25 cellular contexts compared by ENCODE assay signal in the genomic region with DNA sequence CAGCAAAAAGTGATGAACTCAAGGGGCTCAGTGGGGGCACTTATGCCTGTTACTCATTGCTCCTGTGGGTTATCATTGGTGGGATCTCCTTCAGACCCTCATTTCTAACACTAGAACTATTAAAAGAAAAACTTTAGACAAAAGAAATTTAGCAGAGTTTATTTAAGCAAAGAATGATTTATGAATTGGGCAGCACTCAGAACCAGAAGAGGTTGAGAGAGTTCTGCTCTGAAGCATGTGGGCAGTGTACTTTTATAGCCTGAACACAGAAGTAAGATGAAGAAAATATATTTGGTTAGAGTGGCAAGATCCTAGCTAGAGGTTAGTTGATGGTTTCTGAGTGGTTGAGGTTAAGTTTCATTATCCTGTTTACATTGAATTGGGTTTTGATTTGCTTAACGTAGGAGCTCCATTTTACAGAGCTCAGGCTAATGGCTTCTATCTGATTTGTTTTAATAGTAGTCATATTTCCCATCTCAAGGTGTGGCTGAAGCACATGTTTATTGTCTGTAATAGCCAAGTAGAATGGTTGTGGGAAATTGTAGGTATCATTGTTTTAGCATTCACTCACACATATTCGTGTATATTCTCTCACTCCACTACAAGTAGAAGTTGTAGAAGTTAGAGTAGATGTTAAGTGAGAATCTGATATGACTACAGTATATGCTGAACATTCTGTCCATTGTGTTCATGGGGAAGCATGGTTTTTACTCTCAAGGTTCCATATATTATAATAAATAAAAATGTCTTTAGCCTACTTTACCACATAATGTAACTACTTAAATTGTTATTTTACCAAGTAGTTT. TPM values are rescaled to one million over a fixed set of nuclear protein-coding genes. Genes with fewer than 3 reads are reported as not detected.
A peak's percentile ranks its signal among the peaks of the same experiment; 100 is the strongest.
DNase-seq lines count a peak whose midpoint lies in the region; ATAC-seq, FAIRE-seq and TF ChIP-seq lines count a peak whose summit lies in the region.
"Had no signal": no experiment of that assay in that cellular context is flagged by ENCODE, and none has a peak within 500 bp of the region (broad histone marks: within the 10 kb centered on the region; RNA-seq: fewer than 3 reads in every experiment).

No MANE protein-coding gene starts in this region.

- intact Hi-C loops in PC-3 (cut with micrococcal nuclease), result no loop called here
- intact Hi-C loops in OCI-LY7 (cut with micrococcal nuclease; ENCODE audit: unreplicated experiment), result no loop called here

- CTCF ChIA-PET in activated CD4-positive, alpha-beta T cell treated with anti-CD3 and anti-CD28 coated beads, Interleukin-2, amount 10 ng/mL, durations not matched to agents 7 days and 5 days (lab: Charles Lee), result interaction anchor here (1.1 to 1.7 kb wide), 2 partner anchors 11 to 33 kb away, joined by 3 to 5 read pairs; no protein-coding TSS in a partner anchor
- CTCF ChIA-PET in T-cell (lab: Charles Lee) (no interaction called here), PC-3 (lab: Charles Lee) (no interaction called here), OCI-LY7 (lab: Charles Lee; ENCODE audit: unreplicated experiment) (no interaction called here)

- H3K4me3 ChIP-seq in trophoblast cell (ENCODE audit: low read depth, low read length) (no peak overlapping the region), PC-3 (ENCODE audit: low read length) (no peak overlapping the region), OCI-LY7 (ENCODE audit: low read depth, low read length, poor library complexity, severe bottlenecking) (no peak overlapping the region)
- H3K4me3 ChIP-seq: dorsolateral prefrontal cortex, gastrocnemius medialis, MG63, neural progenitor cell had no signal

- H3K4me1 ChIP-seq in trophoblast cell (ENCODE audit: control insufficient read depth in 1 of 2, insufficient read depth in 2 of 2, low read length in 2 of 2) (no peaks in the 10 kb centered on the region), PC-3 (ENCODE audit: insufficient read depth, low read length) (no peaks in the 10 kb centered on the region), OCI-LY7 (ENCODE audit: insufficient read depth, low read length, poor library complexity, severe bottlenecking) (peaks cover 17% of the 10 kb centered on the region)

- POLR2A ChIA-PET in activated CD4-positive, alpha-beta T cell treated with anti-CD3 and anti-CD28 coated beads, Interleukin-2, amount 10 ng/mL, durations not matched to agents 7 days and 5 days (lab: Charles Lee), result interaction anchor here (0.6 kb wide), 1 partner anchor 9 kb away, joined by 18 read pairs; no protein-coding TSS in a partner anchor
- POLR2A ChIA-PET in T-cell (lab: Charles Lee), result no interaction called here
- POLR2A ChIA-PET in PC-3 (lab: Charles Lee; ENCODE audit: unreplicated experiment), result no interaction called here
- POLR2A ChIA-PET in OCI-LY7 (lab: Charles Lee), result interaction anchor here (1.0 to 2.8 kb wide), 4 partner anchors 10 to 28 kb away, joined by 3 to 20 read pairs (median 8); a partner anchor contains a TSS

- H3K27me3 ChIP-seq in trophoblast cell (ENCODE audit: insufficient read depth, low read length) (no peaks in the 10 kb centered on the region), PC-3 (ENCODE audit: low read length) (no peaks in the 10 kb centered on the region)
- H3K27me3 ChIP-seq: dorsolateral prefrontal cortex, gastrocnemius medialis, MG63, neural progenitor cell had no signal

- no peak overlapping the region for H4K91ac ChIP-seq in trophoblast cell (ENCODE audit: low read depth, low read length)

- no peak overlapping the region for H2BK5ac ChIP-seq in trophoblast cell (ENCODE audit: low read depth, low read length, poor library complexity)

- H2AFZ ChIP-seq in trophoblast cell (ENCODE audit: insufficient read depth, low read length, poor library complexity), result no peak overlapping the region
- H2AFZ ChIP-seq in PC-3 (ENCODE audit: low read length), result no peak overlapping the region
- H2AFZ ChIP-seq in OCI-LY7 (ENCODE audit: low read length), result no peak overlapping the region
- H2AFZ ChIP-seq: neural progenitor cell had no signal

- ATAC-seq in T-cell (replicated peaks in 1 of 4) (peak in 2 of 4 experiments; percentile 16 to 23), PC-3 (no peak)
- peak; percentile 66 for ATAC-seq in activated naive CD8-positive, alpha-beta T cell treated with anti-CD3 and anti-CD28 coated beads, Interleukin-2, amount 50 U/mL, for 24 hours
- ATAC-seq: activated T-cell treated with anti-CD3 and anti-CD28 coated beads, Interleukin-2, amount 50 U/mL, for 4 hours; gastrocnemius medialis; HCT116; left cardiac atrium; Panc1 had no signal

- no peak overlapping the region for H2BK12ac ChIP-seq in trophoblast cell (ENCODE audit: low read length)

- no CpG with 5 or more reads among the region's 2 CpGs for whole genome bisulfite sequencing in trophoblast cell (ENCODE audit: extremely low coverage, insufficient coverage, insufficient read length)

- no peaks in the 10 kb centered on the region for H3K79me2 ChIP-seq in trophoblast cell (ENCODE audit: control insufficient read depth, insufficient read depth, low read length, poor library complexity)
- peaks cover 67% of the 10 kb centered on the region for H3K79me2 ChIP-seq in PC-3 (ENCODE audit: low read length)
- H3K79me2 ChIP-seq in OCI-LY7 (ENCODE audit: insufficient read depth, low read depth, low read length), result peaks cover 54% of the 10 kb centered on the region; the same call in 1 of the 2 replicates

- no peak for DNase-seq in activated CD4-positive, alpha-beta T cell treated with anti-CD3 and anti-CD28 coated beads, Interleukin-2, amount 10 ng/mL, durations not matched to agents 7 days and 5 days
- DNase-seq in activated CD4-positive, alpha-beta T cell treated with anti-CD3 and anti-CD28 coated beads for 48 hours, result no peak
- no peak for DNase-seq in T-cell
- no peak for DNase-seq in activated naive CD8-positive, alpha-beta T cell treated with anti-CD3 and anti-CD28 coated beads, Interleukin-2, amount 50 U/mL, for 24 hours
- DNase-seq in trophoblast cell, result no peak
- DNase-seq in PC-3, result no peak
- DNase-seq in OCI-LY7 (ENCODE audit: low spot score), result no peak
- DNase-seq in H54 (ENCODE audit: insufficient read length, low spot score), result no peak
- DNase-seq: activated T-cell treated with anti-CD3 and anti-CD28 coated beads, Interleukin-2, amount 50 U/mL, for 4 hours; amygdala; dorsolateral prefrontal cortex; erythroblast; gastrocnemius medialis; left cardiac atrium; MG63; NCI-H146; NCI-H226; small intestine; stimulated activated CD4-positive, alpha-beta T cell treated with anti-CD3 and anti-CD28 coated beads, Interleukin-4, amount 100 ng/mL, for 1 hour had no signal

- peaks cover 60% of the 10 kb centered on the region for H3K4me1 Mint-ChIP-seq in activated CD4-positive, alpha-beta T cell treated with anti-CD3 and anti-CD28 coated beads, Interleukin-2, amount 10 ng/mL, durations not matched to agents 7 days and 5 days
- peaks cover 58 to 74% (median 71%) of the 10 kb centered on the region in 3 donors for H3K4me1 Mint-ChIP-seq in T-cell
- H3K4me1 Mint-ChIP-seq in activated naive CD8-positive, alpha-beta T cell treated with anti-CD3 and anti-CD28 coated beads, Interleukin-2, amount 50 U/mL, for 24 hours, result peaks cover 79% of the 10 kb centered on the region
- H3K4me1 Mint-ChIP-seq: neural progenitor cell had no signal

- H4K8ac ChIP-seq in trophoblast cell (ENCODE audit: low read depth, low read length), result no peak overlapping the region

- H2BK120ac ChIP-seq in trophoblast cell (ENCODE audit: insufficient read depth, low read length, poor library complexity), result no peak overlapping the region

- H3K4me2 ChIP-seq in trophoblast cell (ENCODE audit: low read length) (no peak overlapping the region), PC-3 (ENCODE audit: low read length) (no peak overlapping the region), OCI-LY7 (ENCODE audit: low read length) (no peak overlapping the region)
- H3K4me2 ChIP-seq: neural progenitor cell had no signal

- peak overlapping the region; percentile 51 for H3K27ac Mint-ChIP-seq in activated CD4-positive, alpha-beta T cell treated with anti-CD3 and anti-CD28 coated beads, Interleukin-2, amount 10 ng/mL, durations not matched to agents 7 days and 5 days
- peak overlapping the region; percentile 17 to 66 for H3K27ac Mint-ChIP-seq in T-cell
- H3K27ac Mint-ChIP-seq in activated naive CD8-positive, alpha-beta T cell treated with anti-CD3 and anti-CD28 coated beads, Interleukin-2, amount 50 U/mL, for 24 hours, result peak overlapping the region; percentile 25
- H3K27ac Mint-ChIP-seq: neural progenitor cell had no signal

- no peaks in the 10 kb centered on the region for H3F3A ChIP-seq in PC-3 (ENCODE audit: low read length, unreplicated experiment)

- no peaks in the 10 kb centered on the region for H3K9me2 ChIP-seq in PC-3 (replicated peaks; ENCODE audit: low read length)
- no peaks in the 10 kb centered on the region for H3K9me2 ChIP-seq in OCI-LY7 (ENCODE audit: insufficient read depth, low read length)

- peak overlapping the region; percentile 95 for H3K23ac ChIP-seq in trophoblast cell (ENCODE audit: low read length)

- TF ChIP-seq CTCF in PC-3 (conservative IDR thresholded peaks at IDR 0.05; ENCODE audit: low read depth, low read length) (no peak), OCI-LY7 (conservative IDR thresholded peaks at IDR 0.05; ENCODE audit: low read length) (no peak)

- no peak overlapping the region for H4K12ac ChIP-seq in trophoblast cell (ENCODE audit: low read depth, low read length)

- no peak overlapping the region for H3K9ac ChIP-seq in trophoblast cell (ENCODE audit: low read length)
- H3K9ac ChIP-seq in PC-3 (ENCODE audit: low read length), result no peak overlapping the region
- H3K9ac ChIP-seq: neural progenitor cell had no signal

- no peak overlapping the region for H3K14ac ChIP-seq in trophoblast cell (ENCODE audit: low read length)

- no peak overlapping the region for H3K4ac ChIP-seq in trophoblast cell (ENCODE audit: low read depth, low read length)

- no peaks in the 10 kb centered on the region for H3K27me3 Mint-ChIP-seq in activated CD4-positive, alpha-beta T cell treated with anti-CD3 and anti-CD28 coated beads, Interleukin-2, amount 10 ng/mL, durations not matched to agents 7 days and 5 days
- no peaks in the 10 kb centered on the region for H3K27me3 Mint-ChIP-seq in T-cell
- H3K27me3 Mint-ChIP-seq in activated naive CD8-positive, alpha-beta T cell treated with anti-CD3 and anti-CD28 coated beads, Interleukin-2, amount 50 U/mL, for 24 hours, result no peaks in the 10 kb centered on the region

- H3K18ac ChIP-seq in trophoblast cell (ENCODE audit: low read length), result no peak overlapping the region

- no peak overlapping the region for H3K4me3 Mint-ChIP-seq in activated CD4-positive, alpha-beta T cell treated with anti-CD3 and anti-CD28 coated beads, Interleukin-2, amount 10 ng/mL, durations not matched to agents 7 days and 5 days
- no peak overlapping the region for H3K4me3 Mint-ChIP-seq in T-cell
- no peak overlapping the region for H3K4me3 Mint-ChIP-seq in activated naive CD8-positive, alpha-beta T cell treated with anti-CD3 and anti-CD28 coated beads, Interleukin-2, amount 50 U/mL, for 24 hours
- H3K4me3 Mint-ChIP-seq: activated T-cell treated with anti-CD3 and anti-CD28 coated beads, Interleukin-2, amount 50 U/mL, for 4 hours; neural progenitor cell had no signal

- H4K20me1 ChIP-seq in PC-3 (ENCODE audit: low read length) (peaks cover 10% of the 10 kb centered on the region; the same call in 1 of the 2 replicates), OCI-LY7 (ENCODE audit: insufficient read depth, low read length) (no peaks in the 10 kb centered on the region)

- H3K9me3 ChIP-seq in trophoblast cell (ENCODE audit: insufficient read depth, low read depth, low read length) (no peaks in the 10 kb centered on the region), PC-3 (ENCODE audit: low read length) (no peaks in the 10 kb centered on the region), OCI-LY7 (ENCODE audit: low read length) (peaks cover 23% of the 10 kb centered on the region; the same call in 1 of the 2 replicates)
- H3K9me3 ChIP-seq: gastrocnemius medialis had no signal

- peaks cover 38% of the 10 kb centered on the region for H3K9me3 Mint-ChIP-seq in activated CD4-positive, alpha-beta T cell treated with anti-CD3 and anti-CD28 coated beads, Interleukin-2, amount 10 ng/mL, durations not matched to agents 7 days and 5 days
- peaks cover 3 to 21% (median 8%) of the 10 kb centered on the region in 3 donors for H3K9me3 Mint-ChIP-seq in T-cell
- peaks cover 20% of the 10 kb centered on the region for H3K9me3 Mint-ChIP-seq in activated naive CD8-positive, alpha-beta T cell treated with anti-CD3 and anti-CD28 coated beads, Interleukin-2, amount 50 U/mL, for 24 hours

- no peak for FAIRE-seq in H54 (lab: Jason Lieb, UNC)
- FAIRE-seq: A204.1, small intestine, urothelium cell line had no signal

- BruUV-seq in PC-3 (replicated peaks; lab: Mats Ljungman, UMichigan), result no TSS peak
- no TSS peak for BruUV-seq in OCI-LY7 (replicated peaks; lab: Mats Ljungman, UMichigan)

- TF ChIP-seq POLR2A in H54 (IDR thresholded peaks at IDR 0.05; ENCODE audit: low read depth, low read length), result no peak

- H3K36me3 Mint-ChIP-seq in activated CD4-positive, alpha-beta T cell treated with anti-CD3 and anti-CD28 coated beads, Interleukin-2, amount 10 ng/mL, durations not matched to agents 7 days and 5 days (ENCODE audit: low read depth), result peaks cover 76% of the 10 kb centered on the region
- peaks cover 57% of the 10 kb centered on the region for H3K36me3 Mint-ChIP-seq in T-cell
- peaks cover 65% of the 10 kb centered on the region for H3K36me3 Mint-ChIP-seq in activated naive CD8-positive, alpha-beta T cell treated with anti-CD3 and anti-CD28 coated beads, Interleukin-2, amount 50 U/mL, for 24 hours (ENCODE audit: low read depth)

- H2AK5ac ChIP-seq in trophoblast cell (ENCODE audit: low read length), result no peak overlapping the region

- H3K27ac ChIP-seq in trophoblast cell (ENCODE audit: low read depth, low read length) (no peak overlapping the region), PC-3 (ENCODE audit: low read length) (no peak overlapping the region), OCI-LY7 (ENCODE audit: low read depth, low read length, poor library complexity, severe bottlenecking) (no peak overlapping the region)
- H3K27ac ChIP-seq: dorsolateral prefrontal cortex, HL-60, neural progenitor cell had no signal

- H3K79me1 ChIP-seq in trophoblast cell (ENCODE audit: low read length), result no peaks in the 10 kb centered on the region

- H3K36me3 ChIP-seq in trophoblast cell (ENCODE audit: control insufficient read depth in 1 of 2, insufficient read depth in 2 of 2, low read length in 2 of 2) (no peaks in the 10 kb centered on the region), PC-3 (ENCODE audit: low read depth, low read length) (no peaks in the 10 kb centered on the region; the same call in 1 of the 2 replicates), OCI-LY7 (ENCODE audit: insufficient read depth, low read length) (peaks cover 48% of the 10 kb centered on the region)
- H3K36me3 ChIP-seq: gastrocnemius medialis, neural progenitor cell had no signal

RNA-seq across cellular contexts. Expression of a gene that starts 27.6 kb away (rescaled TPM):
- total RNA-seq in activated CD4-positive, alpha-beta T cell treated with anti-CD3 and anti-CD28 coated beads, Interleukin-2, amount 10 ng/mL, durations not matched to agents 7 days and 5 days, result 10 to 100 TPM; 28.5 to 30.9 TPM
- total RNA-seq in T-cell (10 to 100 TPM; 57.0 to 62.9 (median 58.2) TPM), PC-3 (2014; rRNA removed) (57.8 and 71.5 TPM in 2 replicates), OCI-LY7 (2022) (29.0 and 33.0 TPM in 2 replicates)
- polyA plus RNA-seq in trophoblast cell (2013), result 11.3 and 11.6 TPM in 2 replicates
- 45.5 and 58.0 TPM in 2 replicates for total RNA-seq in OCI-LY7 (2014; rRNA removed; shearing (Covaris generic))

Comparison
In these comparisons a context has a peak if more than half of its experiments do, and no peak if none do; other contexts are left out.
1. POLR2A ChIA-PET loops: an anchor here in activated CD4-positive, alpha-beta T cell treated with anti-CD3 and anti-CD28 coated beads, Interleukin-2, amount 10 ng/mL, durations not matched to agents 7 days and 5 days (0.6 kb wide) and OCI-LY7 (1.0 to 2.8 kb wide); none called in T-cell and PC-3.